ENCODE assay signal across 1 cellular context in the genomic region with DNA sequence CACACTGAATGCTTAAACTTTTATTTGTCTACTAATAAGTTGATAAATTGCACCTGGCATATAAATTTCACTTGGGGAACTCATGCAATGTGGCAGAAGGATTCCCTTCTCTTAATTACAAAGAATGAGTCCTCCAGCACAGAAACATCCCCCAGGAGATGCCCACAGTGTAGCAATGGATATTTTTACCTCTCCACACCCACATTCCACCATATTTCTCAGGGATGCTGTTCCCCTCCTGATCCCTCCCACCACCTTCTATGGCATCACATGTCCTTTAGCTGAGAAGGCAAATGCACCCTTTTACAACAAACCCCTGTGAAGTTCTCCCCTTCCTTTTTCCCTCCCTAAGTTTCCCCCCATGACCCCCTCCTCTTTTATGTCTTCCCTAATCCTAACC.
TF ChIP-seq lines count a peak whose summit lies in the region.

No MANE protein-coding gene starts in this region.

TF ChIP-seq in HepG2, 621 proteins besides CTCF, POLR2A, EP300 and RAD21 (continued from another document):
- TF ChIP-seq, protein P1, sequence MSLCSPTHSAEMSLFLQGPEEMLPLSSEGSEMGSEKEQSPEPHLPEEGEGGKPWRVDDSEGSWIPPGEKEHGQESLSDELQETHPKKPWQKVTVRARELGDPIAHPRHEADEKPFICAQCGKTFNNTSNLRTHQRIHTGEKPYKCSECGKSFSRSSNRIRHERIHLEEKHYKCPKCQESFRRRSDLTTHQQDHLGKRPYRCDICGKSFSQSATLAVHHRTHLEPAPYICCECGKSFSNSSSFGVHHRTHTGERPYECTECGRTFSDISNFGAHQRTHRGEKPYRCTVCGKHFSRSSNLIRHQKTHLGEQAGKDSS (CRISPR knock-in tag; IDR thresholded peaks at IDR 0.05; ENCODE audit: borderline replicate concordance, low read depth): no peak
- TF ChIP-seq, protein P2, sequence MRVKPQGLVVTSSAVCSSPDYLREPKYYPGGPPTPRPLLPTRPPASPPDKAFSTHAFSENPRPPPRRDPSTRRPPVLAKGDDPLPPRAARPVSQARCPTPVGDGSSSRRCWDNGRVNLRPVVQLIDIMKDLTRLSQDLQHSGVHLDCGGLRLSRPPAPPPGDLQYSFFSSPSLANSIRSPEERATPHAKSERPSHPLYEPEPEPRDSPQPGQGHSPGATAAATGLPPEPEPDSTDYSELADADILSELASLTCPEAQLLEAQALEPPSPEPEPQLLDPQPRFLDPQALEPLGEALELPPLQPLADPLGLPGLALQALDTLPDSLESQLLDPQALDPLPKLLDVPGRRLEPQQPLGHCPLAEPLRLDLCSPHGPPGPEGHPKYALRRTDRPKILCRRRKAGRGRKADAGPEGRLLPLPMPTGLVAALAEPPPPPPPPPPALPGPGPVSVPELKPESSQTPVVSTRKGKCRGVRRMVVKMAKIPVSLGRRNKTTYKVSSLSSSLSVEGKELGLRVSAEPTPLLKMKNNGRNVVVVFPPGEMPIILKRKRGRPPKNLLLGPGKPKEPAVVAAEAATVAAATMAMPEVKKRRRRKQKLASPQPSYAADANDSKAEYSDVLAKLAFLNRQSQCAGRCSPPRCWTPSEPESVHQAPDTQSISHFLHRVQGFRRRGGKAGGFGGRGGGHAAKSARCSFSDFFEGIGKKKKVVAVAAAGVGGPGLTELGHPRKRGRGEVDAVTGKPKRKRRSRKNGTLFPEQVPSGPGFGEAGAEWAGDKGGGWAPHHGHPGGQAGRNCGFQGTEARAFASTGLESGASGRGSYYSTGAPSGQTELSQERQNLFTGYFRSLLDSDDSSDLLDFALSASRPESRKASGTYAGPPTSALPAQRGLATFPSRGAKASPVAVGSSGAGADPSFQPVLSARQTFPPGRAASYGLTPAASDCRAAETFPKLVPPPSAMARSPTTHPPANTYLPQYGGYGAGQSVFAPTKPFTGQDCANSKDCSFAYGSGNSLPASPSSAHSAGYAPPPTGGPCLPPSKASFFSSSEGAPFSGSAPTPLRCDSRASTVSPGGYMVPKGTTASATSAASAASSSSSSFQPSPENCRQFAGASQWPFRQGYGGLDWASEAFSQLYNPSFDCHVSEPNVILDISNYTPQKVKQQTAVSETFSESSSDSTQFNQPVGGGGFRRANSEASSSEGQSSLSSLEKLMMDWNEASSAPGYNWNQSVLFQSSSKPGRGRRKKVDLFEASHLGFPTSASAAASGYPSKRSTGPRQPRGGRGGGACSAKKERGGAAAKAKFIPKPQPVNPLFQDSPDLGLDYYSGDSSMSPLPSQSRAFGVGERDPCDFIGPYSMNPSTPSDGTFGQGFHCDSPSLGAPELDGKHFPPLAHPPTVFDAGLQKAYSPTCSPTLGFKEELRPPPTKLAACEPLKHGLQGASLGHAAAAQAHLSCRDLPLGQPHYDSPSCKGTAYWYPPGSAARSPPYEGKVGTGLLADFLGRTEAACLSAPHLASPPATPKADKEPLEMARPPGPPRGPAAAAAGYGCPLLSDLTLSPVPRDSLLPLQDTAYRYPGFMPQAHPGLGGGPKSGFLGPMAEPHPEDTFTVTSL (CRISPR knock-in tag; IDR thresholded peaks at IDR 0.05; ENCODE audit: borderline replicate concordance): no peak
- TF ChIP-seq REXO4 (CRISPR knock-in tag; IDR thresholded peaks at IDR 0.05; ENCODE audit: borderline replicate concordance) (no peak), HMGA1 (CRISPR knock-in tag; conservative IDR thresholded peaks at IDR 0.05) (no peak)
TF ChIP-seq in HepG2: peak in this region for 1.
